ENCODE assay signal across 8 cellular contexts in the genomic region with DNA sequence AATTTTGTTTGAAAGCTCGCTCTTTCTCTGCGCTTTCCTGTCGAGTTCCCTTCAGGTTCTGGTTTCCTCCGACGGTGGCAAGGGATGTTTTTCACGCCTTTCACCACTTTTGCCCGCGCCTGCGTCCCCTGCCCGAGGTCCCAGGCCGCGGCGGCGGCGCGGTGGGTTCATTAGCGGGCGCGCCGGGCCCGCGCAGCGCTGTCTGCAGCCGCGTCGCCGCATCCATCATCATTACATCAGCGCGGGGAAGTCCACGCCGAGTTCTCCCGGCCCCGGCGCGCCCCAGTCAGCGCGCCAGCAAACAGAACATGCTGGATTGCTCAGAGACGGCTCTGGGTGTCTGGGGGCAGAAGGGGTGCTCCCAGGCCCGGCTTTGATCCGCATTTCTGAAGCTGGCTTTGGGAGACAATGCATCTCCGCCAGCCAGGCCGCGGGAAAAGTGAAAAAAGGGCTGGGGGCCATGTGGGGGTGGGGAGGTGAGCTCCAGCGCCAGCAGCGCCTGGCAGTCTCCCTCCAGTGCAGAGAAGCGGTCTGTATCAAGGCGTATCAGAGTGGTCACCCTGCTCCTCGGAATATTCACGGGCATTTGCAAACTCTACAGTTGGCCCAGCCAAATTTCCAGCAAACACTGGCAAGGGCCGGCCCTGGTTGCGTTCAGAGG. TPM values are rescaled to one million over a fixed set of nuclear protein-coding genes. Genes with fewer than 3 reads are reported as not detected.
A peak's percentile ranks its signal among the peaks of the same experiment; 100 is the strongest.
DNase-seq lines count a peak whose midpoint lies in the region; ATAC-seq, FAIRE-seq and TF ChIP-seq lines count a peak whose summit lies in the region.

No MANE protein-coding gene starts in this region.

- H3K4me1 Mint-ChIP-seq in nephron, result peaks cover 83% of the 10 kb centered on the region

- no peak for FAIRE-seq in endothelial cell of umbilical vein (lab: Jason Lieb, UNC)

- no peaks in the 10 kb centered on the region for H3K27me3 Mint-ChIP-seq in nephron (ENCODE audit: low read depth)

- peak overlapping the region; percentile 9 for H3K4me2 ChIP-seq in endothelial cell of umbilical vein (ENCODE audit: insufficient read depth, low read length)

- peak overlapping the region; percentile 24 for H2AFZ ChIP-seq in endothelial cell of umbilical vein (ENCODE audit: low read depth, low read length)

- dilution Hi-C loops in endothelial cell of umbilical vein (cut with MboI; ENCODE audit: extremely low pct_ligation_motif_present, low sequenced_read_pairs), result loop anchor here (25.0 kb wide), 1 partner anchor 241 kb away; no protein-coding TSS in a partner anchor

- CTCF ChIA-PET in endothelial cell of umbilical vein (lab: Charles Lee), result interaction anchor here (0.8 to 1.8 kb wide), 2 partner anchors 250 to 285 kb away, joined by 3 to 5 read pairs; no protein-coding TSS in a partner anchor

- H3K27me3 ChIP-seq in endothelial cell of umbilical vein (ENCODE audit: control insufficient read depth in 2 of 2, insufficient read depth in 2 of 2, low read length in 2 of 2), result no peaks in the 10 kb centered on the region

- no TSS peak for BruUV-seq in endothelial cell of umbilical vein (replicated peaks; lab: Mats Ljungman, UMichigan)

- POLR2A ChIA-PET in endothelial cell of umbilical vein (lab: Charles Lee), result no interaction called here

- H3K9ac ChIP-seq in ES-I3 (ENCODE audit: low read depth, low read length), result peak overlapping the region; percentile 58
- no peak overlapping the region for H3K9ac ChIP-seq in endothelial cell of umbilical vein (replicated peaks; ENCODE audit: extremely low read depth, insufficient read depth, low read length)

- H3K27ac Mint-ChIP-seq in nephron, result peak overlapping the region; percentile 22 to 84 (median 69)

- ATAC-seq in HG02973 (IDR thresholded peaks at IDR 0.05; ENCODE audit: unreplicated experiment) (peak; percentile 35), HG03135 (IDR thresholded peaks at IDR 0.05; ENCODE audit: unreplicated experiment) (no peak)

- H3K36me3 Mint-ChIP-seq in nephron (ENCODE audit: low read depth), result peaks cover 15% of the 10 kb centered on the region

- H3K9me3 ChIP-seq in ES-I3 (ENCODE audit: control insufficient read depth, insufficient read depth, low read length), result no peaks in the 10 kb centered on the region
- no peaks in the 10 kb centered on the region for H3K9me3 ChIP-seq in endothelial cell of umbilical vein (replicated peaks; ENCODE audit: control insufficient read depth, insufficient read depth, low read length)

- peak; percentile 24 for DNase-seq in endothelial cell of umbilical vein (ENCODE audit: low read depth, low spot score)
- no peak for DNase-seq in NCI-H1105 (lab: John Stamatoyannopoulos, UW)
- no peak for DNase-seq in stimulated activated naive CD4-positive, alpha-beta T cell (lab: John Stamatoyannopoulos, UW)
- no peak for DNase-seq in stimulated activated CD4-positive, alpha-beta T cell treated with anti-CD3 and anti-CD28 coated beads, Interleukin-1b, Interleukin-23, amount 100 ng/mL, for 48 hours

- TF ChIP-seq POLR2A in endothelial cell of umbilical vein (IDR thresholded peaks at IDR 0.05; ENCODE audit: low read depth, low read length), result no peak

- TF ChIP-seq CTCF in endothelial cell of umbilical vein (IDR thresholded peaks at IDR 0.05; ENCODE audit: extremely low read depth in 1 of 2, insufficient read depth in 1 of 2, low read depth in 1 of 2, low read length in 2 of 2) (no peak), nephron (IDR thresholded peaks at IDR 0.05; ENCODE audit: unreplicated experiment in 3 of 3) (no peak)

- peak overlapping the region; percentile 60 to 80 (median 64) for H3K4me3 Mint-ChIP-seq in nephron

- H3K36me3 ChIP-seq in ES-I3 (ENCODE audit: insufficient read depth, low read length) (no peaks in the 10 kb centered on the region), endothelial cell of umbilical vein (ENCODE audit: control insufficient read depth in 2 of 2, extremely low read depth in 1 of 2, insufficient read depth in 2 of 2, low read length in 2 of 2) (no peaks in the 10 kb centered on the region)

- peak overlapping the region in 2 of 3 experiments; percentile 9 to 22 for H3K4me3 ChIP-seq in endothelial cell of umbilical vein (replicated peaks in 1 of 3; ENCODE audit: insufficient read depth in 1 of 3, low read depth in 1 of 3, low read length in 3 of 3)

- H3K9me1 ChIP-seq in endothelial cell of umbilical vein (replicated peaks; ENCODE audit: control insufficient read depth, extremely low read depth, insufficient read depth, low read length), result no peaks in the 10 kb centered on the region

- H4K20me1 ChIP-seq in endothelial cell of umbilical vein (replicated peaks; ENCODE audit: control insufficient read depth, extremely low read depth, insufficient read depth, low read length), result no peaks in the 10 kb centered on the region

- H3K27ac ChIP-seq in endothelial cell of umbilical vein (ENCODE audit: insufficient read depth, low read depth, low read length), result no peak overlapping the region

- no peaks in the 10 kb centered on the region for H3K9me3 Mint-ChIP-seq in nephron

- H3K4me1 ChIP-seq in ES-I3 (ENCODE audit: insufficient read depth, low read length) (peaks cover 65% of the 10 kb centered on the region), endothelial cell of umbilical vein (ENCODE audit: control insufficient read depth, extremely low read depth, insufficient read depth, low read length) (peaks cover 8% of the 10 kb centered on the region)

- intact Hi-C loops in endothelial cell of umbilical vein (cut with micrococcal nuclease), result no loop called here

- H3K79me2 ChIP-seq in endothelial cell of umbilical vein (ENCODE audit: control insufficient read depth, insufficient read depth, low read length), result no peaks in the 10 kb centered on the region

TF ChIP-seq in endothelial cell of umbilical vein, 7 proteins besides CTCF, POLR2A, EP300 and RAD21:
- TF ChIP-seq, protein P1, sequence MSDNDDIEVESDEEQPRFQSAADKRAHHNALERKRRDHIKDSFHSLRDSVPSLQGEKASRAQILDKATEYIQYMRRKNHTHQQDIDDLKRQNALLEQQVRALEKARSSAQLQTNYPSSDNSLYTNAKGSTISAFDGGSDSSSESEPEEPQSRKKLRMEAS (IDR thresholded peaks at IDR 0.05; ENCODE audit: insufficient read depth, insufficient read length), result no peak
- TF ChIP-seq POLR2AphosphoS5 (IDR thresholded peaks at IDR 0.05; ENCODE audit: insufficient read depth, low read depth, low read length) (no peak), EZH2 (IDR thresholded peaks at IDR 0.05; ENCODE audit: borderline replicate concordance, low read depth, low read length, severe bottlenecking) (no peak), JUN (IDR thresholded peaks at IDR 0.05; ENCODE audit: borderline replicate concordance, insufficient read depth, insufficient read length, low read depth) (no peak), MYC (IDR thresholded peaks at IDR 0.05; ENCODE audit: low read depth, low read length) (no peak), FOS (IDR thresholded peaks at IDR 0.05; ENCODE audit: borderline replicate concordance, insufficient read depth, low read length) (no peak), GATA2 (IDR thresholded peaks at IDR 0.05; ENCODE audit: insufficient read depth, insufficient read length, low read depth, low read length) (no peak)

RNA-seq across cellular contexts. Expression of a gene that starts 8.9 kb away (rescaled TPM):
- total RNA-seq in endothelial cell of umbilical vein, result 24.9 and 30.3 TPM in 2 replicates
- polyA plus RNA-seq in endothelial cell of umbilical vein, result 5.1 and 6.0 TPM in 2 replicates
- polyA plus RNA-seq in endothelial cell of umbilical vein (2011; cell fraction: cytosol; rRNA removed), result 5.3 and 5.8 TPM in 2 replicates
- polyA plus RNA-seq in endothelial cell of umbilical vein (2011; cell fraction: nucleus; rRNA removed), result 11.8 and 18.7 TPM in 2 replicates
- 6.0 and 8.6 TPM in 2 replicates for polyA plus RNA-seq in endothelial cell of umbilical vein (2012)
- polyA minus RNA-seq in endothelial cell of umbilical vein, result 28.1 and 30.1 TPM in 2 replicates
- polyA minus RNA-seq in endothelial cell of umbilical vein (2011; cell fraction: cytosol; rRNA and poly(A)+ RNA removed), result 1.1 TPM
- 32.5 and 40.2 TPM in 2 replicates for polyA minus RNA-seq in endothelial cell of umbilical vein (2011; cell fraction: nucleus; rRNA and poly(A)+ RNA removed)
